In the genomic region with DNA sequence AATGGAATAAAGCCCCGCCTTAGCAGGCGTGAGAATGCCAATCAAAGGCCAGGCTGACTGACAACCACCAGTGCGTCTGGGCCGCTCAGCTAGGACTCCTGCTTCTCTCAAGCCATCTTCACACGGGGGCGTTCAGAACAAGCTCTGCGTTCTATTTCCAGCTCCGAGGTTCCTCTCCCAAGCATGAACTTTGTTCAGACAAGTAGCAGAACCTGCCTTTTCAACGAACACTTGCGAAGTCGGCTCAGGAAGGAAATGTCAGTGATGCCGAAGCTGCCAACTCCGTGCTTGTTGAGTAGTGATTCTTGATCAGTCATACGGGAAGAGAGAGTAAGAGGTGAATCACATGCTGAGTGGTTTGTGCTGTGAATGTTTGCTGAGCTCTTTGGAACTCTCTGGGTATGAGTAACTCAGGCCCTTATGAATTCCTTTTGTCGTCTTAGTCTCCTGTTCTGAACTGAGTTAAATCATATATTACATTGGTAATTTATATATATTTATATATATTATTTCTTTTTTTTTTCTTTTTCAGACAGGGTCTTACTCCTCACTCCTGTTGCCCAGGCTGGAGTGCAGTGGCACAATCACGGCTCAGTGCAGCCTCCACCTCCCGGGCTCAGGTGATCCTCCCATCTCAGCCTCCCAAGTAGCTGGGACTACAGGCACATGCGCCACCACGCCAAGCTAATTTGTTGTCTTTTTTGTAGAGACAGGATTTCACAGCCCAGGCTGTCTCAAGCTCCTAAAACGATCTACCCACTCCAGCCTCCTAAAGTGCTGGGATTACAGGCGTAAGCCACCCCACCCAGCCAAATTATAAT, we compare ENCODE assay signal across 1 cellular context.
TF ChIP-seq lines count a peak whose summit lies in the region.

No MANE protein-coding gene starts in this region.

TF ChIP-seq in HepG2, 621 proteins besides CTCF, POLR2A, EP300 and RAD21 (continued from another document):
- TF ChIP-seq, protein P1, sequence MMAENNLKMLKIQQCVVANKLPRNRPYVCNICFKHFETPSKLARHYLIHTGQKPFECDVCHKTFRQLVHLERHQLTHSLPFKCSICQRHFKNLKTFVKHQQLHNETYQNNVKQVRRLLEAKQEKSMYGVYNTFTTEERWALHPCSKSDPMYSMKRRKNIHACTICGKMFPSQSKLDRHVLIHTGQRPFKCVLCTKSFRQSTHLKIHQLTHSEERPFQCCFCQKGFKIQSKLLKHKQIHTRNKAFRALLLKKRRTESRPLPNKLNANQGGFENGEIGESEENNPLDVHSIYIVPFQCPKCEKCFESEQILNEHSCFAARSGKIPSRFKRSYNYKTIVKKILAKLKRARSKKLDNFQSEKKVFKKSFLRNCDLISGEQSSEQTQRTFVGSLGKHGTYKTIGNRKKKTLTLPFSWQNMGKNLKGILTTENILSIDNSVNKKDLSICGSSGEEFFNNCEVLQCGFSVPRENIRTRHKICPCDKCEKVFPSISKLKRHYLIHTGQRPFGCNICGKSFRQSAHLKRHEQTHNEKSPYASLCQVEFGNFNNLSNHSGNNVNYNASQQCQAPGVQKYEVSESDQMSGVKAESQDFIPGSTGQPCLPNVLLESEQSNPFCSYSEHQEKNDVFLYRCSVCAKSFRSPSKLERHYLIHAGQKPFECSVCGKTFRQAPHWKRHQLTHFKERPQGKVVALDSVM (CRISPR knock-in tag; IDR thresholded peaks at IDR 0.05), result peak; percentile 75; the same call in 1 of the 2 replicates
- TF ChIP-seq ZNF724P (CRISPR knock-in tag; IDR thresholded peaks at IDR 0.05; ENCODE audit: borderline replicate concordance) (no peak), NFE2 (CRISPR knock-in tag; IDR thresholded peaks at IDR 0.05) (no peak), SAP130 (CRISPR knock-in tag; IDR thresholded peaks at IDR 0.05; ENCODE audit: low read depth) (peak; percentile 36; the same call in 1 of the 2 replicates)
